Comparison of ENCODE assay signal across 2 cellular contexts in the genomic region with DNA sequence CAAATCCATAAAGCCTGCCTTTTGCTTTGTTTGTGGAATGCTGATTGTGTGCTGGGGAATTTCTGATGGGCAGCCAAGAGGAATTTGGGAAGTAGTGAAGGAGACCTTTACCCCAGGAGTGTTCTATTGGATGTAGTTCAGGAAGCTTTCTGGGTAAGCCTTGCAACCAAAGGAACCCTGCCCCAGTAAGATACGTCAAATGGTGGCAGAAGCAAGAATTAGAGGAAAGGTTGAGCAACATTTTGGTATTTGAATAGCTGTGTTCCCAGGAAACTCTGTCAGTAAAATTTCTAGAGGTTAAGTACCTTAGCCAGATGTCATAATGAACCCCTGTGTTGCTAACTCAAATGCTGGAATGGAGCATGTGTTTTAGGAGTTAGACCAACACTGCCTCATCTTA.
TF ChIP-seq lines count a peak whose summit lies in the region.

No MANE protein-coding gene starts in this region.

TF ChIP-seq in endothelial cell of umbilical vein, 7 proteins besides CTCF, POLR2A, EP300 and RAD21:
- TF ChIP-seq JUN (IDR thresholded peaks at IDR 0.05; ENCODE audit: borderline replicate concordance, insufficient read depth, insufficient read length, low read depth), result no peak
- TF ChIP-seq POLR2AphosphoS5 (IDR thresholded peaks at IDR 0.05; ENCODE audit: insufficient read depth, low read depth, low read length), result peak; percentile 27

TF ChIP-seq in HepG2, 621 proteins besides CTCF, POLR2A, EP300 and RAD21:
- peak; percentile 21; the same call in 1 of the 2 replicates for TF ChIP-seq CEBPB (IDR thresholded peaks at IDR 0.05; ENCODE audit: borderline replicate concordance, low read depth, low read length)
- no peak for TF ChIP-seq ZFP82 (CRISPR knock-in tag; IDR thresholded peaks at IDR 0.05; ENCODE audit: borderline replicate concordance)
